1 cellular context compared by ENCODE assay signal in genomic region chr7:144238530-144239082, GRCh38.
TF ChIP-seq lines count a peak whose summit lies in the region.

No MANE protein-coding gene starts in this region.

TF ChIP-seq in GM23338, 12 proteins besides CTCF, POLR2A, EP300 and RAD21:
- TF ChIP-seq ZNF462 (CRISPR knock-in tag; IDR thresholded peaks at IDR 0.05) = peak; percentile 57; the same call in 1 of the 2 replicates
